In genomic region chr18:25658476-25658875, GRCh38 we compare ENCODE assay signal across 18 cellular contexts.
DNase-seq lines count a peak whose midpoint lies in the region; ATAC-seq and TF ChIP-seq lines count a peak whose summit lies in the region.
"Had no signal": no experiment of that assay in that cellular context is flagged by ENCODE, and none has a peak within 500 bp of the region (broad histone marks: within the 10 kb centered on the region; RNA-seq: fewer than 3 reads in every experiment).

No MANE protein-coding gene starts in this region.

- WGBS in neuronal stem cell (ENCODE audit: extremely low coverage in 2 of 2, insufficient read length in 2 of 2, insufficient replicate concordance in 1 of 2), 2 donors, result no CpG with 5 or more reads among the region's 4 CpGs
- 50 to 53% methylated on average over 4 of the region's 4 CpGs for WGBS in tibial nerve, 2 donors

- no peak overlapping the region for H2BK15ac ChIP-seq in neuronal stem cell (ENCODE audit: low read length)

- H3K27ac ChIP-seq in neuronal stem cell (replicated peaks; ENCODE audit: low read length) (no peak overlapping the region), tibial nerve (no peak overlapping the region)
- H3K27ac ChIP-seq: A549, C4-2B, HL-60 had no signal

- no peak overlapping the region for H3K23ac ChIP-seq in neuronal stem cell (ENCODE audit: low read depth, low read length, poor library complexity)

- TF ChIP-seq CTCF in tibial nerve (IDR thresholded peaks at IDR 0.05), result no peak

- H3K18ac ChIP-seq in neuronal stem cell (ENCODE audit: low read length), result no peak overlapping the region

- H3K27me3 ChIP-seq in neuronal stem cell (ENCODE audit: control insufficient read depth in 3 of 3, insufficient read depth in 3 of 3, low read depth in 1 of 3, low read length in 3 of 3) (no peaks in the 10 kb centered on the region), tibial nerve (no peaks in the 10 kb centered on the region)
- H3K27me3 ChIP-seq: BE2C had no signal

- in situ Hi-C loops in SK-MEL-5 (cut with HindIII; ENCODE audit: low pct_unique_long_range_greater_than_20kb, low sequenced_read_pairs), result no loop called here

- H3K4me1 ChIP-seq in neuronal stem cell (ENCODE audit: control insufficient read depth in 2 of 2, insufficient read depth in 1 of 2, low read depth in 1 of 2, low read length in 2 of 2) (peaks cover 0 to 2% of the 10 kb centered on the region in 2 donors), tibial nerve (no peaks in the 10 kb centered on the region)
- H3K4me1 ChIP-seq: A549, BE2C had no signal

- H3K9me3 ChIP-seq in neuronal stem cell (replicated peaks in 1 of 2; ENCODE audit: control insufficient read depth in 2 of 2, insufficient read depth in 1 of 2, low read depth in 1 of 2, low read length in 2 of 2) (no peaks in the 10 kb centered on the region), tibial nerve (no peaks in the 10 kb centered on the region)
- H3K9me3 ChIP-seq: A549, BE2C had no signal

- no peak overlapping the region for H3K4me2 ChIP-seq in neuronal stem cell (ENCODE audit: insufficient read depth, low read length, poor library complexity, severe bottlenecking)
- H3K4me2 ChIP-seq: A549 had no signal

- no peak for ATAC-seq in GM21423 (IDR thresholded peaks at IDR 0.05; ENCODE audit: unreplicated experiment)
- ATAC-seq in HG03442 (IDR thresholded peaks at IDR 0.05; ENCODE audit: unreplicated experiment), result no peak
- ATAC-seq: A549 had no signal

- no peaks in the 10 kb centered on the region for H3K36me3 ChIP-seq in neuronal stem cell (replicated peaks in 1 of 2; ENCODE audit: control insufficient read depth in 2 of 2, insufficient read depth in 2 of 2, low read length in 2 of 2)
- H3K36me3 ChIP-seq in tibial nerve, result no peaks in the 10 kb centered on the region
- H3K36me3 ChIP-seq: BE2C had no signal

- no peak overlapping the region for H2BK5ac ChIP-seq in neuronal stem cell (ENCODE audit: low read length)

- no peak overlapping the region for H3K9ac ChIP-seq in neuronal stem cell (ENCODE audit: low read depth, low read length, poor library complexity)

- H3K14ac ChIP-seq in neuronal stem cell (ENCODE audit: low read length), result no peak overlapping the region

- no peak overlapping the region for H4K91ac ChIP-seq in neuronal stem cell (ENCODE audit: low read depth, low read length, poor library complexity)

- H3K4me3 ChIP-seq in neuronal stem cell (ENCODE audit: low read length in 2 of 2) (no peak overlapping the region), tibial nerve (no peak overlapping the region)
- H3K4me3 ChIP-seq: A549 had no signal

- peak overlapping the region; percentile 27 for H2AFZ ChIP-seq in neuronal stem cell (ENCODE audit: low read length)

- no peak overlapping the region for H4K8ac ChIP-seq in neuronal stem cell (ENCODE audit: low read depth, low read length)

- no peaks in the 10 kb centered on the region for H3K79me1 ChIP-seq in neuronal stem cell (ENCODE audit: low read depth, low read length)

- DNase-seq in SK-MEL-5 (ENCODE audit: low read depth, low spot score) (peak; percentile 49), foreskin melanocyte (peak; percentile 24), neuronal stem cell (ENCODE audit: low spot score) (no peak), tibial nerve (ENCODE audit: low spot score in 2 of 2) (no peak), NCI-H1092 treated with DMSO at 0.1 percent for 48 hours (lab: John Stamatoyannopoulos, UW) (no peak)
- DNase-seq: BE2C; CD4-positive, alpha-beta memory T cell; COR-L47; DMS153; DMS79 treated with DMSO at 0.1 percent for 48 hours; GDM1; HCEC 1CT; HFFc6 had no signal

- no peak for TF ChIP-seq POLR2A in tibial nerve (IDR thresholded peaks at IDR 0.05)

- H2BK12ac ChIP-seq in neuronal stem cell (ENCODE audit: low read length), result no peak overlapping the region

- H2BK120ac ChIP-seq in neuronal stem cell (ENCODE audit: low read depth, low read length), result no peak overlapping the region

- H3K4ac ChIP-seq in neuronal stem cell (ENCODE audit: low read length), result no peak overlapping the region

- no peak for TF ChIP-seq EP300 in tibial nerve (IDR thresholded peaks at IDR 0.05)

- no peak overlapping the region for H2AK5ac ChIP-seq in neuronal stem cell (ENCODE audit: low read depth, low read length)

Comparison
In these comparisons a context has a peak if more than half of its experiments do, and no peak if none do; other contexts are left out.
1. DNase-seq: peak in SK-MEL-5 (single experiment) and foreskin melanocyte (single experiment); none in neuronal stem cell (single experiment), tibial nerve (0 of 2) and NCI-H1092 treated with DMSO at 0.1 percent for 48 hours (single experiment).